ENCODE assay signal across 8 cellular contexts in the genomic region with DNA sequence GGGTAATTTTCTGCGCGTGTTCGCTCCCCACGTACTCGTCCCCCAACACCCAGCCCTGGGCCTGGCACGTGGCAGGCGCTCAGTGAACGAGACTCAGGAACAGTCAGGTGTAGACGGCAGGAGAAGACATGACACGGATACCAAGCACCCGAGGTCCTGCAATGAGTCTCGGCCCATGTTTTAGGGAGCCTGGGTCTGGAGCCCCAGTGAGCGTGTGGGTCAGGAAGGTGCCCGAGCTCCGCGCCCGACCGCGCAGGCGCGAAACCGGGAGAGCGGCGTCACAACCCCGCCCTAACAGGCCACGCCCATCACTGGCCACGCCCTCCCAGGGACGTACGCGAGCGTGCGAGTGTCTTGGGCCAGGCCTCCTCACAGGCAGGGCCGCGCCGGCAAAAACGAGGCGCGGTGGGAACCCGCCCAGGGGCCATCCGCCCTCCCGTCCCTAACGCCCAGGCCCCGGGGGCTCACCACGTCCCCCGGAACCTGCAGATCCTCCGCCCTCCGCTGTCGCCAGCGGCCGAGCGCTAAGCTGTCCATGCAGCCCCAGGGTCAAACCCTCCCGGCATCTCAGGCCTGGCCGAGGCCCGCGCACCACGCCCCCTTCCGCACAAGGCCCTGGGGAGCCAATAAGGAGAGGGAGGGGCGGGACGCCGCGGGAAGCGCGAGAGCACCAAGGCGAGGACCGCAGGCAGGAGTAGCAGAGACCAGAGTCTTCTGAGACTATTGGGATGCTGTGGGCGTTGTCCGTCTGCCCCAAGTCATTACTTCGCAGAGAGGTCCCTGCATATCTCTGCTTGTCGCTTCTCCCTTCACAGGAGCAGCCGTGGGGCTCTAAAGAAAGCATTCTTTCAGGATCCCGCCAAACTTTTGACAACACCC. TPM values are rescaled to one million over a fixed set of nuclear protein-coding genes. Genes with fewer than 3 reads are reported as not detected.
DNase-seq lines count a peak whose midpoint lies in the region; ATAC-seq and TF ChIP-seq lines count a peak whose summit lies in the region.

C10orf143 (minus strand) TSS at position 595 of the 879 bp plus-strand sequence; CDS start at position 537, 58 bp downstream.

- H3K27me3 ChIP-seq in BLaER1 treated with 17β-estradiol and CSF1 and Interleukin-3, amounts not matched to agents 10 nM and 100 nM, result no peaks in the 10 kb centered on the region
- no peaks in the 10 kb centered on the region for H3K27me3 ChIP-seq in left lung

- DNase-seq in NCI-H526 treated with DMSO at 0.1 percent for 48 hours (lab: John Stamatoyannopoulos, UW) (peak; percentile 80), dedifferentiated amniotic fluid mesenchymal stem cell (ENCODE audit: extremely low spot score) (peak; percentile 97), left lung (peak; percentile 98)
- peak; percentile 98 for DNase-seq in activated CD4-positive, alpha-beta T cell treated with anti-CD3 and anti-CD28 coated beads, Interleukin-2, amount 50 U/mL, for 1 hour
- peak; percentile 96 for DNase-seq in stimulated activated CD4-positive, alpha-beta T cell treated with anti-CD3 and anti-CD28 coated beads, Interleukin-2, amount 100 ng/mL, for 4 hours (ENCODE audit: low read depth)

- H3K27ac ChIP-seq in BLaER1 treated with 17β-estradiol and CSF1 and Interleukin-3, amounts not matched to agents 10 nM and 100 nM, result peak within 1 kb of the TSS; percentile 76 to 95 (median 92)
- H3K27ac ChIP-seq in left lung, result peak within 1 kb of the TSS; percentile 89 to 97

- peaks cover 13 to 35% (median 21%) of the 10 kb centered on the region in 10 experiments for H3K4me1 ChIP-seq in BLaER1 treated with 17β-estradiol and CSF1 and Interleukin-3, amounts not matched to agents 10 nM and 100 nM
- H3K4me1 ChIP-seq in left lung, result peaks cover 0 to 26% of the 10 kb centered on the region in 2 donors

- H3K4me3 ChIP-seq in BLaER1 treated with 17β-estradiol and CSF1 and Interleukin-3, amounts not matched to agents 10 nM and 100 nM, result peak within 1 kb of the TSS; percentile 66 to 86 (median 75)
- H3K4me3 ChIP-seq in left lung, result peak within 1 kb of the TSS; percentile 62 to 87

- peak; percentile 68 for ATAC-seq in GM19351 (IDR thresholded peaks at IDR 0.05; ENCODE audit: unreplicated experiment)
- peak; percentile 78 for ATAC-seq in HG03520 (IDR thresholded peaks at IDR 0.05; ENCODE audit: unreplicated experiment)
- ATAC-seq in left lung, result peak; percentile 95

- intact Hi-C loops in left lung (cut with DNase I), result no loop called here

- peaks cover 0 to 12% (median 4%) of the 10 kb centered on the region in 11 experiments; a peak in 6 of 22 replicates for H3K36me3 ChIP-seq in BLaER1 treated with 17β-estradiol and CSF1 and Interleukin-3, amounts not matched to agents 10 nM and 100 nM
- peaks cover 0 to 5% of the 10 kb centered on the region in 2 donors for H3K36me3 ChIP-seq in left lung

- H4K20me1 ChIP-seq in BLaER1 treated with 17β-estradiol and CSF1 and Interleukin-3, amounts not matched to agents 10 nM and 100 nM, result peaks cover 0 to 10% (median 7%) of the 10 kb centered on the region in 11 experiments; a peak in 9 of 22 replicates

- peaks cover 0 to 19% (median 4%) of the 10 kb centered on the region in 11 experiments; a peak in 11 of 22 replicates for H3K9me3 ChIP-seq in BLaER1 treated with 17β-estradiol and CSF1 and Interleukin-3, amounts not matched to agents 10 nM and 100 nM (replicated peaks in 1 of 11)
- H3K9me3 ChIP-seq in left lung, result no peaks in the 10 kb centered on the region

- peak within 1 kb of the TSS; percentile 86 to 99 (median 95) for H3K4me2 ChIP-seq in BLaER1 treated with 17β-estradiol and CSF1 and Interleukin-3, amounts not matched to agents 10 nM and 100 nM

- peak within 1 kb of the TSS; percentile 85 to 95 (median 91) for H3K9ac ChIP-seq in BLaER1 treated with 17β-estradiol and CSF1 and Interleukin-3, amounts not matched to agents 10 nM and 100 nM

- TF ChIP-seq CTCF in left lung (IDR thresholded peaks at IDR 0.05), result no peak

RNA-seq across cellular contexts. Expression of gene C10orf143, which starts in this region (rescaled TPM):
- 1 to 10 TPM; 2.0 to 5.4 TPM for total RNA-seq in left lung

Comparison
In these comparisons a context has a peak if more than half of its experiments do, and no peak if none do; other contexts are left out.
1. Peak in every context shown above with its lines: DNase-seq, ATAC-seq, H3K4me3 ChIP-seq and H3K27ac ChIP-seq.